In the genomic region with DNA sequence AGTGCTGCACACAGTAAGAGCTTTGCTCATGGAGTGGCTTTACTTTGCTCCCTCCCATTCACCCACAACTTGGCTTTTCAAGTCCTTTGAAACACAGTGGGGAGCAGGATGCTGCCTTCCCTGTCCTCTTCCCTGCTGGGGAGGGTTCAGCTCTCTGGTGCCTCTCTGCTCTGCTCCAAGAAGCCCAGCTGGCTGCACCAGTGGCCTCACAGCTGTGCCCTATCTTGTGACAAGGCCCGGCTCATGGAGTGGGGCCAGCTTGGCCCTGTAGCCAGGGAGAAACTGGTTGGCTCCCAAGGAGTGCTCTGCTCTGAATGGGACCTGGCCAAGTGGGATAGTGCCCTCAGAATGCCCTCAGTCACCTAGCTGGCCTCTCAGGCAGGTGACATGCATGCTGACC, we compare ENCODE assay signal across 1 cellular context.
TF ChIP-seq lines count a peak whose summit lies in the region.

No MANE protein-coding gene starts in this region.

TF ChIP-seq in H1, 55 proteins besides CTCF, POLR2A, EP300 and RAD21 (continued from another document):
- TF ChIP-seq FOSL1 (IDR thresholded peaks at IDR 0.05; ENCODE audit: insufficient read depth, low read depth, low read length) (no peak), ZNF274 (IDR thresholded peaks at IDR 0.05; ENCODE audit: borderline replicate concordance, extremely low read depth, low read length) (no peak), GTF2F1 (IDR thresholded peaks at IDR 0.05; ENCODE audit: borderline replicate concordance, low read depth, low read length) (no peak), USF2 (IDR thresholded peaks at IDR 0.05; ENCODE audit: low read length) (no peak), TEAD4 (IDR thresholded peaks at IDR 0.05; ENCODE audit: low read depth, low read length) (no peak), YY1 (IDR thresholded peaks at IDR 0.05; ENCODE audit: low read depth, low read length) (no peak)
